Comparison of ENCODE assay signal across 28 cellular contexts in the genomic region with DNA sequence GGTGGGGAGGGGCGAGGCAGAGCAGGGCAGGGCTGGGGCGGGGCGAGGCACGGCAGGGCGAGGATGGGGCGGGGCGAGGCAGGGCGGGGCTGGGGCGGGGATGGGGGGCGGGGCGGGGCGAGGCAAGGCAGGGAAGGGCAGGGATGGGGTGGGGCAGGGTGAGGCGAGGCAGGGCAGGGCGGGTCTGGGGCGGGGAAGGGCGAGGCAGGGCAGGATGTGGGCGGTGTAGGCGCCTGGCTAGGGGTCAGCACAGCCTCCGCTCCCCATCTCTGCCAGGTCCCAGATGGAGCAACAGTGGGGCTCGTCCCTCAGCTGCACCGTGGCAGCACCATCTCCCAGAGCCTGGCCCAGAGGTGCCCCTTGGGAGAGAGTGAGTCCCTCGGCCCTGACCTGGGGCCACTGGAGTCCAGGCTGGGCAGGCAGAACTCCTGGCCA. TPM values are rescaled to one million over a fixed set of nuclear protein-coding genes. Genes with fewer than 3 reads are reported as not detected.
DNase-seq lines count a peak whose midpoint lies in the region; ATAC-seq and TF ChIP-seq lines count a peak whose summit lies in the region.
"Had no signal": no experiment of that assay in that cellular context is flagged by ENCODE, and none has a peak within 500 bp of the region (broad histone marks: within the 10 kb centered on the region; RNA-seq: fewer than 3 reads in every experiment).

No MANE protein-coding gene starts in this region.

- no peak overlapping the region for H3K4me3 Mint-ChIP-seq in T-helper 2 cell treated with Interferon-gamma antibody and Interleukin-4, amounts not matched to agents 5 μg/mL and 100 μg/mL, for 36 hours
- no peak overlapping the region for H3K4me3 Mint-ChIP-seq in chondrocyte (ENCODE audit: unreplicated experiment)
- H3K4me3 Mint-ChIP-seq: activated B cell treated with CpG ODN at 0.5 μM for 24 hours; activated CD4-positive, alpha-beta memory T cell treated with anti-CD3 and anti-CD28 coated beads, Interleukin-2, amount 10 ng/mL, durations not matched to agents 7 days and 5 days; brain; CD4-positive, alpha-beta memory T cell; natural killer cell; stimulated activated naive B cell treated with anti-CD40 and anti-IgM and Interleukin-4, amounts not matched to agents 10 μg/mL and 1 μg/mL and 100 μg/mL, for 72 hours had no signal

- peaks cover 3% of the 10 kb centered on the region for H3K27me3 Mint-ChIP-seq in T-helper 2 cell treated with Interferon-gamma antibody and Interleukin-4, amounts not matched to agents 5 μg/mL and 100 μg/mL, for 36 hours (ENCODE audit: low read depth)
- no peaks in the 10 kb centered on the region for H3K27me3 Mint-ChIP-seq in chondrocyte (ENCODE audit: low read depth)
- H3K27me3 Mint-ChIP-seq: brain had no signal

- DNase-seq in T-helper 2 cell treated with Interferon-gamma antibody and Interleukin-4, amounts not matched to agents 5 μg/mL and 100 μg/mL, for 36 hours (ENCODE audit: low spot score) = no peak
- DNase-seq in T-helper 2 cell = no peak
- DNase-seq in GM10266 (ENCODE audit: extremely low spot score) = peak; percentile 50
- peak; percentile 37 for DNase-seq in NCI-H2171 (lab: John Stamatoyannopoulos, UW)
- DNase-seq in chondrocyte (ENCODE audit: low spot score) = peak; percentile 76
- DNase-seq in MG63 = no peak
- DNase-seq: activated B cell treated with CpG ODN at 0.5 μM for 24 hours; activated CD4-positive, alpha-beta memory T cell treated with anti-CD3 and anti-CD28 coated beads, Interleukin-2, amount 10 ng/mL, durations not matched to agents 7 days and 5 days; activated T-cell treated with anti-CD3 and anti-CD28 coated beads for 4 hours; adrenal gland; CD4-positive, alpha-beta memory T cell; DMS153; effector CD4-positive, alpha-beta T cell; midbrain; natural killer cell; NCI-H1092 treated with DMSO at 0.1 percent for 48 hours; NCI-H2107; NCI-H524; stimulated activated CD4-positive, alpha-beta T cell treated with anti-CD3 and anti-CD28 coated beads, Interleukin-4, amount 100 ng/mL, for 24 hours; stimulated activated naive B cell treated with anti-CD40 and anti-IgM and Interleukin-4, amounts not matched to agents 10 μg/mL and 1 μg/mL and 100 μg/mL, for 72 hours; testis had no signal

- peaks cover 3% of the 10 kb centered on the region for H3K4me1 Mint-ChIP-seq in T-helper 2 cell treated with Interferon-gamma antibody and Interleukin-4, amounts not matched to agents 5 μg/mL and 100 μg/mL, for 36 hours (ENCODE audit: low read depth)
- H3K4me1 Mint-ChIP-seq in chondrocyte (ENCODE audit: low read depth) = no peaks in the 10 kb centered on the region

- peak overlapping the region; percentile 31 for H3K27ac Mint-ChIP-seq in T-helper 2 cell treated with Interferon-gamma antibody and Interleukin-4, amounts not matched to agents 5 μg/mL and 100 μg/mL, for 36 hours
- H3K27ac Mint-ChIP-seq in chondrocyte (ENCODE audit: unreplicated experiment) = no peak overlapping the region
- H3K27ac Mint-ChIP-seq: activated B cell treated with CpG ODN at 0.5 μM for 24 hours; activated CD4-positive, alpha-beta memory T cell treated with anti-CD3 and anti-CD28 coated beads, Interleukin-2, amount 10 ng/mL, durations not matched to agents 7 days and 5 days; brain; CD4-positive, alpha-beta memory T cell; natural killer cell; stimulated activated naive B cell treated with anti-CD40 and anti-IgM and Interleukin-4, amounts not matched to agents 10 μg/mL and 1 μg/mL and 100 μg/mL, for 72 hours had no signal

- H3K4me3 ChIP-seq in MG63 = no peak overlapping the region
- H3K4me3 ChIP-seq: adrenal gland, testis had no signal

- H3K9me3 Mint-ChIP-seq in T-helper 2 cell treated with Interferon-gamma antibody and Interleukin-4, amounts not matched to agents 5 μg/mL and 100 μg/mL, for 36 hours = no peaks in the 10 kb centered on the region
- H3K9me3 Mint-ChIP-seq in chondrocyte (ENCODE audit: low read depth) = no peaks in the 10 kb centered on the region
- H3K9me3 Mint-ChIP-seq: activated B cell treated with CpG ODN at 0.5 μM for 24 hours; activated CD4-positive, alpha-beta memory T cell treated with anti-CD3 and anti-CD28 coated beads, Interleukin-2, amount 10 ng/mL, durations not matched to agents 7 days and 5 days; CD4-positive, alpha-beta memory T cell; natural killer cell; stimulated activated naive B cell treated with anti-CD40 and anti-IgM and Interleukin-4, amounts not matched to agents 10 μg/mL and 1 μg/mL and 100 μg/mL, for 72 hours had no signal

- H3K27me3 ChIP-seq in MG63 = no peaks in the 10 kb centered on the region
- H3K27me3 ChIP-seq: adrenal gland, testis had no signal

- no peaks in the 10 kb centered on the region for H3K36me3 ChIP-seq in MG63

- ATAC-seq in GM21619 (IDR thresholded peaks at IDR 0.05; ENCODE audit: unreplicated experiment) = no peak
- ATAC-seq in GM21447 (IDR thresholded peaks at IDR 0.05; ENCODE audit: unreplicated experiment) = no peak
- ATAC-seq: left lobe of liver; natural killer cell; stimulated activated naive B cell treated with anti-CD40 and anti-IgM and Interleukin-4, amounts not matched to agents 10 μg/mL and 1 μg/mL and 100 μg/mL, for 72 hours had no signal

- no peaks in the 10 kb centered on the region for H3K9me3 ChIP-seq in MG63
- H3K9me3 ChIP-seq: adrenal gland, SK-N-SH, testis had no signal

- no peaks in the 10 kb centered on the region for H3K36me3 Mint-ChIP-seq in T-helper 2 cell treated with Interferon-gamma antibody and Interleukin-4, amounts not matched to agents 5 μg/mL and 100 μg/mL, for 36 hours (ENCODE audit: low read depth)
- H3K36me3 Mint-ChIP-seq in chondrocyte (ENCODE audit: low read depth) = no peaks in the 10 kb centered on the region
- H3K36me3 Mint-ChIP-seq: CD4-positive, alpha-beta memory T cell; natural killer cell had no signal

- TF ChIP-seq CTCF in GM10266 (IDR thresholded peaks at IDR 0.05; ENCODE audit: control insufficient read depth, insufficient read depth, low read depth, missing control alignments) (no peak), chondrocyte (IDR thresholded peaks at IDR 0.05) (no peak)

RNA-seq across cellular contexts. Expression of a gene that starts 4.2 kb away (rescaled TPM):
- 0.18 to 0.50 TPM in 2 of 3 replicates, not detected in the other for total RNA-seq in chondrocyte
- total RNA-seq in MG63 (2014; rRNA removed; shearing (Covaris generic); ENCODE audit: low replicate concordance) = not detected in 2 replicates
- total RNA-seq: activated B cell treated with CpG ODN at 0.5 μM for 24 hours; activated CD4-positive, alpha-beta memory T cell treated with anti-CD3 and anti-CD28 coated beads, Interleukin-2, amount 10 ng/mL, durations not matched to agents 7 days and 5 days; CD4-positive, alpha-beta memory T cell; H1; left lobe of liver; natural killer cell; T-helper 2 cell treated with Interferon-gamma antibody and Interleukin-4, amounts not matched to agents 100 ng/mL and 5 ng/mL, for 36 hours had no signal

RNA-seq across cellular contexts. Expression of a gene that starts 12.6 kb away (rescaled TPM):
- 8.5 to 36.3 TPM (median 34.8 TPM) in 3 replicates for total RNA-seq in chondrocyte
- 7.5 and 7.6 TPM in 2 replicates for total RNA-seq in MG63 (2014; rRNA removed; shearing (Covaris generic); ENCODE audit: low replicate concordance)
- total RNA-seq: activated B cell treated with CpG ODN at 0.5 μM for 24 hours; CD4-positive, alpha-beta memory T cell had no signal

RNA-seq across cellular contexts. Expression of a gene that starts 17.5 kb away (rescaled TPM):
- 42.8 to 49.6 TPM (median 46.9 TPM) in 3 replicates for total RNA-seq in chondrocyte
- total RNA-seq in MG63 (2014; rRNA removed; shearing (Covaris generic); ENCODE audit: low replicate concordance) = 48.7 and 75.2 TPM in 2 replicates

RNA-seq across cellular contexts. Expression of a gene that starts 17.8 kb away (rescaled TPM):
- 245 to 356 TPM (median 257 TPM) in 3 replicates for total RNA-seq in chondrocyte
- 227 and 266 TPM in 2 replicates for total RNA-seq in MG63 (2014; rRNA removed; shearing (Covaris generic); ENCODE audit: low replicate concordance)

RNA-seq across cellular contexts. Expression of a gene that starts 52.0 kb away (rescaled TPM):
- total RNA-seq in chondrocyte = 19.0 to 25.4 TPM (median 20.3 TPM) in 3 replicates
- total RNA-seq in MG63 (2014; rRNA removed; shearing (Covaris generic); ENCODE audit: low replicate concordance) = 24.3 and 28.8 TPM in 2 replicates

Comparison
In these comparisons a context has a peak if more than half of its experiments do, and no peak if none do; other contexts are left out.
1. DNase-seq: peak in GM10266 (single experiment), NCI-H2171 (single experiment) and chondrocyte (single experiment); none in T-helper 2 cell treated with Interferon-gamma antibody and Interleukin-4, amounts not matched to agents 5 μg/mL and 100 μg/mL, for 36 hours (single experiment), T-helper 2 cell (0 of 5) and MG63 (single experiment).